31 cellular contexts compared by ENCODE assay signal in the genomic region with DNA sequence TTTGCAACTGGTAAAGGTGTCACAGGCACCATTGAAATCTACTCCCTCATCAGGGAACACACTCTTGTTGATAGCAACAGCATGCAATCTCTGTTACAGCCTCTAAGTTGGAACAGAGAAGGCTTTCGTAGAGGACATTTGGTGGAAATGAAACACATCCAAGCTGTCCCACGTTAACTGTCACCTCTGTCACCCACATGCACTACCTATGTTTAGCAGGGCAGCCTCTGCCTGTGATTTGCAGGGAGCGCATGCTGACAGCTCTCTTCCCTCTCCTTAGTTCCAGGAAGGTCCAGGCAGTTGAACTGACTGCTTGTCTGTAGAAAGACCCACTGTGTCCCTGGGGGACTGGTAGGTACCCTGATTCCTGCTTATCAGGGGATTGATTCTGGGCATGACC.
"Had no signal": no experiment of that assay in that cellular context is flagged by ENCODE, and none has a peak within 500 bp of the region (broad histone marks: within the 10 kb centered on the region; RNA-seq: fewer than 3 reads in every experiment).

No MANE protein-coding gene starts in this region.

- DNase-seq: activated CD4-positive, alpha-beta T cell treated with anti-CD3 and anti-CD28 coated beads, Interleukin-2, amount 10 ng/mL, durations not matched to agents 24 days and 14 days; activated CD4-positive, alpha-beta T cell treated with anti-CD3 and anti-CD28 coated beads, Interleukin-2, amount 50 U/mL, for 4 hours; activated CD8-positive, alpha-beta T cell treated with anti-CD3 and anti-CD28 coated beads for 36 hours; activated effector memory CD4-positive, alpha-beta T cell treated with anti-CD3 and anti-CD28 coated beads, Interleukin-2, amount 50 U/mL, for 16 hours; activated naive CD4-positive, alpha-beta T cell; activated naive CD4-positive, alpha-beta T cell treated with anti-CD3 and anti-CD28 coated beads, Interleukin-2, amount 50 U/mL, for 16 hours; activated naive CD8-positive, alpha-beta T cell treated with anti-CD3 and anti-CD28 coated beads for 36 hours; activated T-cell treated with anti-CD3 and anti-CD28 coated beads, Interleukin-2, amount 50 U/mL, for 1 hour; activated T-cell treated with anti-CD3 and anti-CD28 coated beads, Interleukin-2, amount 50 U/mL, for 72 hours; amniotic stem cell; aorta; caudate nucleus; Kasumi-1; KG1; MG63; NCI-H1048; NCI-H1105 treated with DMSO at 0.1 percent for 48 hours; NCI-H1436; NCI-H1694; NCI-H1930; NCI-H2081 treated with DMSO at 0.1 percent for 48 hours; NCI-H510A; NCI-H526; NCI-H748 treated with DMSO at 0.1 percent for 48 hours; NK-92 treated with Interleukin-12 subunit alpha and Interleukin-12 subunit beta, amount 100 ng/mL, for 24 hours; Peyer's patch; RPMI8226; SW 1271; T-helper 1 cell; T1000 had no signal

- H3K4me1 ChIP-seq: Peyer's patch had no signal

- ATAC-seq: activated CD8-positive, alpha-beta T cell treated with anti-CD3 and anti-CD28 coated beads for 36 hours; activated T-cell treated with anti-CD3 and anti-CD28 coated beads, Interleukin-2, amount 50 U/mL, for 72 hours; activated T-helper 17 cell treated with anti-CD3 and anti-CD28 coated beads, Interleukin-2, amount 50 U/mL, for 72 hours had no signal

- H3K9me3 ChIP-seq: MG63, Peyer's patch had no signal

- H3K27ac ChIP-seq: Peyer's patch had no signal

- H3K4me1 Mint-ChIP-seq: activated CD4-positive, alpha-beta T cell treated with anti-CD3 and anti-CD28 coated beads, Interleukin-2, amount 10 ng/mL, durations not matched to agents 24 days and 14 days; activated naive CD8-positive, alpha-beta T cell treated with anti-CD3 and anti-CD28 coated beads for 36 hours; activated T-helper 17 cell treated with anti-CD3 and anti-CD28 coated beads, Interleukin-2, amount 50 U/mL, for 72 hours had no signal

- H3K27me3 ChIP-seq: MG63, Peyer's patch had no signal

- H3K36me3 ChIP-seq: MG63, Peyer's patch had no signal

- H3K4me3 ChIP-seq: MG63, Peyer's patch had no signal

- H3K9me3 Mint-ChIP-seq: activated CD4-positive, alpha-beta T cell treated with anti-CD3 and anti-CD28 coated beads, Interleukin-2, amount 10 ng/mL, durations not matched to agents 24 days and 14 days; activated CD8-positive, alpha-beta T cell treated with anti-CD3 and anti-CD28 coated beads for 36 hours; activated naive CD8-positive, alpha-beta T cell treated with anti-CD3 and anti-CD28 coated beads for 36 hours; activated T-cell treated with anti-CD3 and anti-CD28 coated beads, Interleukin-2, amount 50 U/mL, for 72 hours; activated T-helper 17 cell treated with anti-CD3 and anti-CD28 coated beads, Interleukin-2, amount 50 U/mL, for 72 hours had no signal

- H3K27ac Mint-ChIP-seq: activated CD4-positive, alpha-beta T cell treated with anti-CD3 and anti-CD28 coated beads, Interleukin-2, amount 10 ng/mL, durations not matched to agents 24 days and 14 days; activated CD8-positive, alpha-beta T cell treated with anti-CD3 and anti-CD28 coated beads for 36 hours; activated naive CD8-positive, alpha-beta T cell treated with anti-CD3 and anti-CD28 coated beads for 36 hours; activated T-cell treated with anti-CD3 and anti-CD28 coated beads, Interleukin-2, amount 50 U/mL, for 72 hours; activated T-helper 17 cell treated with anti-CD3 and anti-CD28 coated beads, Interleukin-2, amount 50 U/mL, for 72 hours had no signal

- H3K36me3 Mint-ChIP-seq: activated naive CD8-positive, alpha-beta T cell treated with anti-CD3 and anti-CD28 coated beads for 36 hours had no signal

- H3K4me3 Mint-ChIP-seq: activated CD4-positive, alpha-beta T cell treated with anti-CD3 and anti-CD28 coated beads, Interleukin-2, amount 10 ng/mL, durations not matched to agents 24 days and 14 days; activated CD8-positive, alpha-beta T cell treated with anti-CD3 and anti-CD28 coated beads for 36 hours; activated naive CD8-positive, alpha-beta T cell treated with anti-CD3 and anti-CD28 coated beads for 36 hours; activated T-cell treated with anti-CD3 and anti-CD28 coated beads, Interleukin-2, amount 50 U/mL, for 72 hours; activated T-helper 17 cell treated with anti-CD3 and anti-CD28 coated beads, Interleukin-2, amount 50 U/mL, for 72 hours had no signal
